1 cellular context compared by ENCODE assay signal in genomic region chr17:74748279-74748528, GRCh38.
A peak's percentile ranks its signal among the peaks of the same experiment; 100 is the strongest.
TF ChIP-seq lines count a peak whose summit lies in the region.

No MANE protein-coding gene starts in this region.

TF ChIP-seq in HEK293, 187 proteins besides CTCF, POLR2A, EP300 and RAD21 (continued from another document and continues in another):
- TF ChIP-seq PRDM10 (tag by site-specific recombination; IDR thresholded peaks at IDR 0.05): 0 out of 2 replicates have a peak, but pooled peaks have one; percentile 26
- TF ChIP-seq TRIM28 (IDR thresholded peaks at IDR 0.05; ENCODE audit: borderline replicate concordance, low read length): no peak
- 0 out of 2 replicates have a peak, but pooled peaks have one; percentile 20 for TF ChIP-seq RBAK (tag by site-specific recombination; IDR thresholded peaks at IDR 0.05)
- no peak for TF ChIP-seq ZNF26 (tag by site-specific recombination; IDR thresholded peaks at IDR 0.05)
- TF ChIP-seq ZNF488 (tag by site-specific recombination; IDR thresholded peaks at IDR 0.05): no peak
- TF ChIP-seq ZBTB11 (tag by site-specific recombination; conservative IDR thresholded peaks at IDR 0.05; ENCODE audit: low read depth): 0 out of 2 replicates have a peak, but pooled peaks have one; percentile 15
- no peak for TF ChIP-seq ZNF449 (tag by site-specific recombination; IDR thresholded peaks at IDR 0.05)
- TF ChIP-seq ZNF311 (tag by site-specific recombination; IDR thresholded peaks at IDR 0.05; ENCODE audit: borderline replicate concordance): no peak
- TF ChIP-seq ZNF398 (tag by site-specific recombination; IDR thresholded peaks at IDR 0.05): no peak
- TF ChIP-seq IKZF3 (tag by site-specific recombination; IDR thresholded peaks at IDR 0.05): 0 out of 2 replicates have a peak, but pooled peaks have one; percentile 21
- no peak for TF ChIP-seq ZFP3 (tag by site-specific recombination; IDR thresholded peaks at IDR 0.05; ENCODE audit: low read depth)
- TF ChIP-seq ZXDB (tag by site-specific recombination; IDR thresholded peaks at IDR 0.05): no peak
- no peak for TF ChIP-seq ZNF558 (tag by site-specific recombination; IDR thresholded peaks at IDR 0.05)
- no peak for TF ChIP-seq ZNF114 (tag by site-specific recombination; IDR thresholded peaks at IDR 0.05)
- no peak for TF ChIP-seq ZNF174 (tag by site-specific recombination; IDR thresholded peaks at IDR 0.05)
- no peak for TF ChIP-seq ZNF645 (tag by site-specific recombination; IDR thresholded peaks at IDR 0.05)
- TF ChIP-seq ZNF2 (tag by site-specific recombination; IDR thresholded peaks at IDR 0.05): no peak
- TF ChIP-seq KLF8 (tag by site-specific recombination; IDR thresholded peaks at IDR 0.05): peak; percentile 10; the same call in 1 of the 2 replicates
- no peak for TF ChIP-seq OSR2 (tag by site-specific recombination; IDR thresholded peaks at IDR 0.05)
- TF ChIP-seq PATZ1 (tag by site-specific recombination; IDR thresholded peaks at IDR 0.05): peak; percentile 18; the same call in 1 of the 2 replicates
- no peak for TF ChIP-seq ZNF518A (tag by site-specific recombination; conservative IDR thresholded peaks at IDR 0.05; ENCODE audit: low read depth)
- TF ChIP-seq PBX3 (CRISPR knock-in tag; IDR thresholded peaks at IDR 0.05): 0 out of 2 replicates have a peak, but pooled peaks have one; percentile 60
- TF ChIP-seq ZNF692 (tag by site-specific recombination; IDR thresholded peaks at IDR 0.05): peak; percentile 66; the same call in 1 of the 2 replicates
- TF ChIP-seq ZNF600 (tag by site-specific recombination; IDR thresholded peaks at IDR 0.05): no peak
- TF ChIP-seq ZIC2 (tag by site-specific recombination; IDR thresholded peaks at IDR 0.05): no peak
- no peak for TF ChIP-seq ZNF549 (tag by site-specific recombination; IDR thresholded peaks at IDR 0.05)
- TF ChIP-seq ZNF324 (tag by site-specific recombination; IDR thresholded peaks at IDR 0.05): no peak
